ENCODE assay signal across 26 cellular contexts in the genomic region with DNA sequence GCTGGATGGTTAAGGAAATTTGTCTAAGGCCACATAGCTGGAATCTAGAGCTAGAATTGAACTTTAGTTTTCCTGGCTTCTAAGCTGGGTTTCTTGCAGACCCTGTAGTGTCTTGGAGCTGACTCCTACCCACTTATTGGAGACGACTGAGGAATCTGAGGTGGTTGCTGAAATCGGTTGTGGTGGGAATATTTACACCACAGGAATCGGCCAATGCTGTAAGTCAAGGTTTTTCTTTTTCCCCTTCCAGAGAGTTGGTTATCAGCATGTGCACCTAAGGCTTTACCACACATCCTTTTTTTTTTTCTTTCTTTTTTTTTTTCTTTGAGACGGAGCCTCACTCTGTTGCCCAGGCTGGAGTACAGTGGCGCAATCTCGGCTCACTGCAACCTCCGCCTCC. TPM values are rescaled to one million over a fixed set of nuclear protein-coding genes. Genes with fewer than 3 reads are reported as not detected.
DNase-seq lines count a peak whose midpoint lies in the region; ATAC-seq, FAIRE-seq and TF ChIP-seq lines count a peak whose summit lies in the region.
"Had no signal": no experiment of that assay in that cellular context is flagged by ENCODE, and none has a peak within 500 bp of the region (broad histone marks: within the 10 kb centered on the region; RNA-seq: fewer than 3 reads in every experiment).

No MANE protein-coding gene starts in this region.

- H2BK120ac ChIP-seq in neuronal stem cell (ENCODE audit: low read depth, low read length): no peak overlapping the region

- no peak overlapping the region for H3K14ac ChIP-seq in neuronal stem cell (ENCODE audit: low read length)

- no peak overlapping the region for H2AK5ac ChIP-seq in neuronal stem cell (ENCODE audit: low read depth, low read length)

- H3K36me3 ChIP-seq in thyroid gland (no peaks in the 10 kb centered on the region), neuronal stem cell (replicated peaks in 1 of 2; ENCODE audit: control insufficient read depth in 2 of 2, insufficient read depth in 2 of 2, low read length in 2 of 2) (no peaks in the 10 kb centered on the region)
- H3K36me3 ChIP-seq: heart right ventricle, pancreas, sigmoid colon had no signal

- no peak for TF ChIP-seq POLR2A in thyroid gland (IDR thresholded peaks at IDR 0.05)

- H3K27ac ChIP-seq in HL-60 (replicated peaks) (peak overlapping the region; percentile 91), thyroid gland (peak overlapping the region in 2 of 3 donors; percentile 76 to 83), neuronal stem cell (replicated peaks; ENCODE audit: low read length) (no peak overlapping the region)
- H3K27ac ChIP-seq: epithelial cell of prostate, pancreas, VCaP had no signal

- H3K4ac ChIP-seq in neuronal stem cell (ENCODE audit: low read length): no peak overlapping the region

- H3K4me3 ChIP-seq in HL-60 (replicated peaks; ENCODE audit: insufficient read depth, low read length): no peak overlapping the region
- H3K4me3 ChIP-seq in thyroid gland (replicated peaks in 1 of 3): no peak overlapping the region
- no peak overlapping the region for H3K4me3 ChIP-seq in neuronal stem cell (ENCODE audit: low read length in 2 of 2)
- H3K4me3 ChIP-seq: GM12878, heart right ventricle, pancreas, sigmoid colon had no signal

- H3K9me3 Mint-ChIP-seq in WTC11: no peaks in the 10 kb centered on the region
- H3K9me3 Mint-ChIP-seq in mesothelial cell of epicardium: no peaks in the 10 kb centered on the region
- H3K9me3 Mint-ChIP-seq: activated CD4-positive, alpha-beta T cell treated with anti-CD3 and anti-CD28 coated beads, Interleukin-2, amount 10 ng/mL, durations not matched to agents 7 days and 5 days; memory B cell; T-helper 2 cell treated with Interferon-gamma antibody and Interleukin-4, amounts not matched to agents 5 μg/mL and 100 μg/mL, for 36 hours had no signal

- H2AFZ ChIP-seq in neuronal stem cell (ENCODE audit: low read length): no peak overlapping the region

- H3K36me3 Mint-ChIP-seq in WTC11 (peaks cover 7% of the 10 kb centered on the region; the same call in 1 of the 2 replicates), mesothelial cell of epicardium (no peaks in the 10 kb centered on the region)
- H3K36me3 Mint-ChIP-seq: activated CD8-positive, alpha-beta memory T cell treated with anti-CD3 and anti-CD28 coated beads, Interleukin-2, amount 10 ng/mL, durations not matched to agents 7 days and 5 days; memory B cell had no signal

- H2BK12ac ChIP-seq in neuronal stem cell (ENCODE audit: low read length): no peak overlapping the region

- H3K18ac ChIP-seq in neuronal stem cell (ENCODE audit: low read length): no peak overlapping the region

- H3K4me2 ChIP-seq in neuronal stem cell (ENCODE audit: insufficient read depth, low read length, poor library complexity, severe bottlenecking): no peak overlapping the region
- H3K4me2 ChIP-seq: SK-N-SH had no signal

- no peak overlapping the region for H4K8ac ChIP-seq in neuronal stem cell (ENCODE audit: low read depth, low read length)

- intact Hi-C loops in thyroid gland (cut with DNase I): no loop called here

- no peak overlapping the region for H3K23ac ChIP-seq in neuronal stem cell (ENCODE audit: low read depth, low read length, poor library complexity)

- H4K91ac ChIP-seq in neuronal stem cell (ENCODE audit: low read depth, low read length, poor library complexity): no peak overlapping the region

- H3K9ac ChIP-seq in neuronal stem cell (ENCODE audit: low read depth, low read length, poor library complexity): no peak overlapping the region
- H3K9ac ChIP-seq: SK-N-SH had no signal

- H3K27me3 ChIP-seq in HL-60 (ENCODE audit: insufficient read depth, poor library complexity, severe bottlenecking): no peaks in the 10 kb centered on the region
- no peaks in the 10 kb centered on the region for H3K27me3 ChIP-seq in thyroid gland
- no peaks in the 10 kb centered on the region for H3K27me3 ChIP-seq in neuronal stem cell (ENCODE audit: control insufficient read depth in 3 of 3, insufficient read depth in 3 of 3, low read depth in 1 of 3, low read length in 3 of 3)
- H3K27me3 ChIP-seq: pancreas, sigmoid colon had no signal

- ATAC-seq in WTC11 (no peak), HG03135 (IDR thresholded peaks at IDR 0.05; ENCODE audit: unreplicated experiment) (no peak)
- ATAC-seq: activated CD8-positive, alpha-beta memory T cell treated with anti-CD3 and anti-CD28 coated beads, Interleukin-2, amount 10 ng/mL, durations not matched to agents 7 days and 5 days had no signal

- H3K27ac Mint-ChIP-seq in WTC11 (peak overlapping the region; percentile 92; the same call in 1 of the 2 replicates), mesothelial cell of epicardium (peak overlapping the region; percentile 95)
- H3K27ac Mint-ChIP-seq: activated CD8-positive, alpha-beta memory T cell treated with anti-CD3 and anti-CD28 coated beads, Interleukin-2, amount 10 ng/mL, durations not matched to agents 7 days and 5 days; memory B cell had no signal

- no peak overlapping the region for H2BK5ac ChIP-seq in neuronal stem cell (ENCODE audit: low read length)

- H3K4me1 ChIP-seq in thyroid gland: peaks cover 39 to 50% of the 10 kb centered on the region in 2 donors
- peaks cover 4 to 10% of the 10 kb centered on the region in 2 donors for H3K4me1 ChIP-seq in neuronal stem cell (ENCODE audit: control insufficient read depth in 2 of 2, insufficient read depth in 1 of 2, low read depth in 1 of 2, low read length in 2 of 2)

- H3K4me3 Mint-ChIP-seq in WTC11: no peak overlapping the region
- no peak overlapping the region for H3K4me3 Mint-ChIP-seq in mesothelial cell of epicardium
- H3K4me3 Mint-ChIP-seq: activated CD4-positive, alpha-beta T cell treated with anti-CD3 and anti-CD28 coated beads, Interleukin-2, amount 10 ng/mL, durations not matched to agents 7 days and 5 days; activated CD8-positive, alpha-beta memory T cell treated with anti-CD3 and anti-CD28 coated beads, Interleukin-2, amount 10 ng/mL, durations not matched to agents 7 days and 5 days; memory B cell; T-helper 2 cell treated with Interferon-gamma antibody and Interleukin-4, amounts not matched to agents 5 μg/mL and 100 μg/mL, for 36 hours had no signal

- no peak overlapping the region for H2BK15ac ChIP-seq in neuronal stem cell (ENCODE audit: low read length)

- H3K79me1 ChIP-seq in neuronal stem cell (ENCODE audit: low read depth, low read length): no peaks in the 10 kb centered on the region

- no peak for FAIRE-seq in D721Med (lab: Jason Lieb, UNC)
- FAIRE-seq: GM12878, H54, pancreas had no signal

- TF ChIP-seq CTCF in HL-60 (IDR thresholded peaks at IDR 0.05; ENCODE audit: insufficient read depth, low read length) (no peak), WTC11 (IDR thresholded peaks at IDR 0.05) (no peak), mesothelial cell of epicardium (IDR thresholded peaks at IDR 0.05; ENCODE audit: unreplicated experiment) (no peak), thyroid gland (IDR thresholded peaks at IDR 0.05) (no peak), D721Med (IDR thresholded peaks at IDR 0.05; ENCODE audit: insufficient read depth, missing control alignments) (no peak)

- CTCF ChIA-PET in WTC11 (lab: Charles Lee): interaction anchor here (1.8 to 1.9 kb wide), 2 partner anchors 51 to 63 kb away, joined by 4 to 10 read pairs; no protein-coding TSS in a partner anchor

- POLR2A ChIA-PET in WTC11 (lab: Charles Lee): no interaction called here

- H3K9me3 ChIP-seq in thyroid gland (no peaks in the 10 kb centered on the region), neuronal stem cell (replicated peaks in 1 of 2; ENCODE audit: control insufficient read depth in 2 of 2, insufficient read depth in 1 of 2, low read depth in 1 of 2, low read length in 2 of 2) (peaks cover 0 to 3% of the 10 kb centered on the region in 2 donors)
- H3K9me3 ChIP-seq: heart right ventricle, pancreas, sigmoid colon, SK-N-SH had no signal

- H3K4me1 Mint-ChIP-seq in WTC11 (peaks cover 75% of the 10 kb centered on the region), mesothelial cell of epicardium (peaks cover 57% of the 10 kb centered on the region)

- 90 to 94% methylated on average over 7 of the region's 7 CpGs for WGBS in thyroid gland, 2 donors
- no CpG with 5 or more reads among the region's 7 CpGs for WGBS in neuronal stem cell (ENCODE audit: extremely low coverage in 2 of 2, insufficient read length in 2 of 2, insufficient replicate concordance in 1 of 2), 2 donors

- DNase-seq in HL-60 (ENCODE audit: low read depth in 1 of 2, low spot score in 1 of 2): no peak
- no peak for DNase-seq in WTC11 (ENCODE audit: low spot score)
- no peak for DNase-seq in mesothelial cell of epicardium (ENCODE audit: low spot score in 2 of 2, unreplicated experiment in 2 of 2)
- no peak for DNase-seq in thyroid gland
- DNase-seq in effector CD4-positive, alpha-beta T cell: no peak
- no peak for DNase-seq in neuronal stem cell (ENCODE audit: low spot score)
- no peak for DNase-seq in D721Med (ENCODE audit: insufficient read length, low spot score)
- DNase-seq: activated CD4-positive, alpha-beta T cell treated with anti-CD3 and anti-CD28 coated beads, Interleukin-2, amount 10 ng/mL, durations not matched to agents 7 days and 5 days; activated CD8-positive, alpha-beta memory T cell treated with anti-CD3 and anti-CD28 coated beads, Interleukin-2, amount 10 ng/mL, durations not matched to agents 7 days and 5 days; activated naive CD4-positive, alpha-beta T cell treated with anti-CD3 and anti-CD28 coated beads, Interleukin-2, amount 50 U/mL, for 16 hours; C1 segment of cervical spinal cord; DND-41; NCI-H1092 treated with DMSO at 0.1 percent for 48 hours; NCI-H2029; NCI-H748 treated with DMSO at 0.1 percent for 48 hours; sigmoid colon had no signal

- H3K27me3 Mint-ChIP-seq in WTC11 (ENCODE audit: low read depth) (no peaks in the 10 kb centered on the region), mesothelial cell of epicardium (ENCODE audit: low read depth) (peaks cover 2% of the 10 kb centered on the region)
- H3K27me3 Mint-ChIP-seq: activated CD4-positive, alpha-beta T cell treated with anti-CD3 and anti-CD28 coated beads, Interleukin-2, amount 10 ng/mL, durations not matched to agents 7 days and 5 days; memory B cell had no signal

RNA-seq across cellular contexts. Expression of gene CABLES1, which starts 9.3 kb away (rescaled TPM):
- total RNA-seq in WTC11 (2021) (15.4 to 18.0 TPM (median 17.0 TPM) in 3 replicates), mesothelial cell of epicardium (11.3 to 12.7 TPM (median 12.0 TPM) in 3 replicates), thyroid gland (10 to 100 TPM; 28.1 to 43.8 (median 37.6) TPM)
- 2.2 TPM for polyA plus RNA-seq in neuronal stem cell (2013, experiment 1 of 2)
- polyA plus RNA-seq in neuronal stem cell (2013, experiment 2 of 2): 1.9 TPM
